Comparison of ENCODE assay signal across 11 cellular contexts in the genomic region with DNA sequence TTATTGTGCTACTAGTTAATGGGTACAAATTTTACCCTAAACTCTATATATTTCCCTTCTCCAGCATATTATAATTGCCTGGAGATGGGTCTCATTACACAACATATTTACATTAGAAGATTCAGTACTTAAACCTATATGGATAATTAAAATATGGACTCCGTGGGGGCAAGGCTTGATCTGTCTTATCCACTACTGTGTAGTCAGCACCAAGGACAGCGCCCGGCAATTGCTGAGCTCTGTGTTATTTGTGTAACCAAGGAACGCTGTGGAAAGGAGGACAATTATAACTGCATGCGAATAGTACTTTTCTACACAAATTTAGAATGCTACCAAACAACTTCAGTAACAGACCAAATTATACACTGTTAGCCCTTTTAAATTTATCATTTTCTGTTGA.
DNase-seq lines count a peak whose midpoint lies in the region; ATAC-seq and TF ChIP-seq lines count a peak whose summit lies in the region.
"Had no signal": no experiment of that assay in that cellular context is flagged by ENCODE, and none has a peak within 500 bp of the region (broad histone marks: within the 10 kb centered on the region; RNA-seq: fewer than 3 reads in every experiment).

No MANE protein-coding gene starts in this region.

- H3K27ac Mint-ChIP-seq in HFFc6, result no peak overlapping the region
- no peak overlapping the region for H3K27ac Mint-ChIP-seq in naive thymus-derived CD4-positive, alpha-beta T cell

- H3K4me1 Mint-ChIP-seq in HFFc6 (ENCODE audit: low read depth), result no peaks in the 10 kb centered on the region
- H3K4me1 Mint-ChIP-seq in naive thymus-derived CD4-positive, alpha-beta T cell, result no peaks in the 10 kb centered on the region

- no peaks in the 10 kb centered on the region for H3K36me3 ChIP-seq in naive thymus-derived CD4-positive, alpha-beta T cell (ENCODE audit: control insufficient read depth in 2 of 3, insufficient read depth in 3 of 3, low read length in 3 of 3)
- H3K36me3 ChIP-seq: ascending aorta had no signal

- no peak for ATAC-seq in right cardiac atrium
- no peak for ATAC-seq in naive thymus-derived CD4-positive, alpha-beta T cell
- no peak for ATAC-seq in GM21825 (IDR thresholded peaks at IDR 0.05; ENCODE audit: unreplicated experiment)
- ATAC-seq: left colon, Panc1 had no signal

- H3K4me3 ChIP-seq in right cardiac atrium (ENCODE audit: low read length), result no peak overlapping the region
- H3K4me3 ChIP-seq in naive thymus-derived CD4-positive, alpha-beta T cell (ENCODE audit: low read length), result no peak overlapping the region
- H3K4me3 ChIP-seq: ascending aorta had no signal

- H3K36me3 Mint-ChIP-seq in HFFc6 (ENCODE audit: low read depth), result no peaks in the 10 kb centered on the region
- H3K36me3 Mint-ChIP-seq in naive thymus-derived CD4-positive, alpha-beta T cell, result no peaks in the 10 kb centered on the region

- peaks cover 1% of the 10 kb centered on the region for H3K9me3 ChIP-seq in right cardiac atrium (ENCODE audit: control insufficient read depth, low read length)
- no peaks in the 10 kb centered on the region for H3K9me3 ChIP-seq in naive thymus-derived CD4-positive, alpha-beta T cell (ENCODE audit: control insufficient read depth in 2 of 3, low read length in 3 of 3)
- H3K9me3 ChIP-seq: ascending aorta had no signal

- POLR2A ChIA-PET in naive thymus-derived CD4-positive, alpha-beta T cell (lab: Charles Lee), result no interaction called here

- H3K27me3 ChIP-seq in right cardiac atrium (ENCODE audit: control insufficient read depth, insufficient read depth), result no peaks in the 10 kb centered on the region
- H3K27me3 ChIP-seq in naive thymus-derived CD4-positive, alpha-beta T cell (ENCODE audit: control insufficient read depth in 2 of 2, insufficient read depth in 2 of 2, low read length in 2 of 2), result no peaks in the 10 kb centered on the region
- H3K27me3 ChIP-seq: ascending aorta had no signal

- no peaks in the 10 kb centered on the region for H3K9me3 Mint-ChIP-seq in HFFc6
- peaks cover 0 to 17% (median 9%) of the 10 kb centered on the region in 11 donors for H3K9me3 Mint-ChIP-seq in naive thymus-derived CD4-positive, alpha-beta T cell

- TF ChIP-seq CTCF in AG09319 (IDR thresholded peaks at IDR 0.05; ENCODE audit: low read depth, low read length) (no peak), HFFc6 (IDR thresholded peaks at IDR 0.05) (no peak)

- H3K4me3 Mint-ChIP-seq in HFFc6, result no peak overlapping the region
- no peak overlapping the region for H3K4me3 Mint-ChIP-seq in naive thymus-derived CD4-positive, alpha-beta T cell

- intact Hi-C loops in right cardiac atrium (cut with DNase I), result no loop called here
- intact Hi-C loops in naive thymus-derived CD4-positive, alpha-beta T cell (cut with micrococcal nuclease), result no loop called here

- CTCF ChIA-PET in naive thymus-derived CD4-positive, alpha-beta T cell (lab: Charles Lee), result no interaction called here

- peak; percentile 3 for DNase-seq in AG09319 (ENCODE audit: extremely low read depth, low read depth)
- DNase-seq in HFFc6, result peak; percentile 8
- peak; percentile 18 for DNase-seq in SW480 (ENCODE audit: low spot score)
- peak in 2 of 3 donors; percentile 39 to 58 for DNase-seq in right cardiac atrium
- no peak for DNase-seq in naive thymus-derived CD4-positive, alpha-beta T cell
- DNase-seq in NCI-H748 treated with DMSO at 0.1 percent for 48 hours (lab: John Stamatoyannopoulos, UW), result no peak
- no peak for DNase-seq in occipital lobe (lab: John Stamatoyannopoulos, UW)

- WGBS in right cardiac atrium, result 33% methylated on average over 5 of the region's 5 CpGs

- H3K27ac ChIP-seq in right cardiac atrium (ENCODE audit: low read length), result no peak overlapping the region
- no peak overlapping the region for H3K27ac ChIP-seq in naive thymus-derived CD4-positive, alpha-beta T cell (ENCODE audit: low read depth, low read length)
- H3K27ac ChIP-seq: ascending aorta had no signal

- no peaks in the 10 kb centered on the region for H3K4me1 ChIP-seq in right cardiac atrium (ENCODE audit: control insufficient read depth, insufficient read depth, low read length)
- H3K4me1 ChIP-seq in naive thymus-derived CD4-positive, alpha-beta T cell (ENCODE audit: control insufficient read depth in 2 of 2, insufficient read depth in 2 of 2, low read length in 2 of 2), result no peaks in the 10 kb centered on the region
- H3K4me1 ChIP-seq: ascending aorta had no signal

- peaks cover 5% of the 10 kb centered on the region for H3K27me3 Mint-ChIP-seq in HFFc6 (ENCODE audit: insufficient read depth)
- H3K27me3 Mint-ChIP-seq in naive thymus-derived CD4-positive, alpha-beta T cell, result no peaks in the 10 kb centered on the region

Comparison
In these comparisons a context has a peak if more than half of its experiments do, and no peak if none do; other contexts are left out.
1. DNase-seq: peak in AG09319 (single experiment), HFFc6 (single experiment), SW480 (single experiment) and right cardiac atrium (2 of 3); none in naive thymus-derived CD4-positive, alpha-beta T cell (0 of 9), NCI-H748 treated with DMSO at 0.1 percent for 48 hours (single experiment) and occipital lobe (single experiment).